Comparison of ENCODE assay signal across 8 cellular contexts in genomic region chr13:100673831-100674362, GRCh38. TPM values are rescaled to one million over a fixed set of nuclear protein-coding genes. Genes with fewer than 3 reads are reported as not detected.
DNase-seq lines count a peak whose midpoint lies in the region; ATAC-seq and TF ChIP-seq lines count a peak whose summit lies in the region.

No MANE protein-coding gene starts in this region.

- H3K27ac Mint-ChIP-seq in stimulated activated naive B cell treated with anti-CD40 and anti-IgM and Interleukin-4, amounts not matched to agents 10 μg/mL and 1 μg/mL and 100 μg/mL, for 72 hours: peak overlapping the region; percentile 92

- H3K27me3 Mint-ChIP-seq in stimulated activated naive B cell treated with anti-CD40 and anti-IgM and Interleukin-4, amounts not matched to agents 10 μg/mL and 1 μg/mL and 100 μg/mL, for 72 hours: peaks cover 6 to 13% of the 10 kb centered on the region in 2 donors

- H3K4me3 Mint-ChIP-seq in stimulated activated naive B cell treated with anti-CD40 and anti-IgM and Interleukin-4, amounts not matched to agents 10 μg/mL and 1 μg/mL and 100 μg/mL, for 72 hours: peak overlapping the region; percentile 92 to 94

- H3K4me1 Mint-ChIP-seq in stimulated activated naive B cell treated with anti-CD40 and anti-IgM and Interleukin-4, amounts not matched to agents 10 μg/mL and 1 μg/mL and 100 μg/mL, for 72 hours: peaks cover 17 to 24% of the 10 kb centered on the region in 2 donors

- ATAC-seq in GM18870 (IDR thresholded peaks at IDR 0.05; ENCODE audit: unreplicated experiment) (peak; percentile 50), HG03066 (IDR thresholded peaks at IDR 0.05; ENCODE audit: low read depth, unreplicated experiment) (peak; percentile 13)
- peak; percentile 22 to 33 for ATAC-seq in stimulated activated naive B cell treated with anti-CD40 and anti-IgM and Interleukin-4, amounts not matched to agents 10 μg/mL and 1 μg/mL and 100 μg/mL, for 72 hours (replicated peaks)

- peak overlapping the region; percentile 66 for H3K4me3 ChIP-seq in AG10803 (ENCODE audit: low read length)
- peak overlapping the region; percentile 76 for H3K4me3 ChIP-seq in epithelial cell of proximal tubule (ENCODE audit: low read depth, low read length)

- TF ChIP-seq CTCF in AG10803 (conservative IDR thresholded peaks at IDR 0.05; ENCODE audit: low read length) (no peak), epithelial cell of proximal tubule (conservative IDR thresholded peaks at IDR 0.05; ENCODE audit: low read depth, low read length) (no peak)

- no peaks in the 10 kb centered on the region for H3K9me3 Mint-ChIP-seq in stimulated activated naive B cell treated with anti-CD40 and anti-IgM and Interleukin-4, amounts not matched to agents 10 μg/mL and 1 μg/mL and 100 μg/mL, for 72 hours

- H3K36me3 Mint-ChIP-seq in stimulated activated naive B cell treated with anti-CD40 and anti-IgM and Interleukin-4, amounts not matched to agents 10 μg/mL and 1 μg/mL and 100 μg/mL, for 72 hours: peaks cover 2 to 3% of the 10 kb centered on the region in 2 donors

- peak; percentile 77 for DNase-seq in AG10803 (ENCODE audit: low read depth)
- DNase-seq in NCI-H345 treated with DMSO at 0.1 percent for 48 hours (lab: John Stamatoyannopoulos, UW; ENCODE audit: unreplicated experiment): peak; percentile 37
- peak; percentile 19 for DNase-seq in activated T-cell treated with anti-CD3 and anti-CD28 coated beads for 1 hour (ENCODE audit: low read depth)
- peak; percentile 69 for DNase-seq in epithelial cell of proximal tubule (ENCODE audit: low read depth)
- peak; percentile 36 for DNase-seq in mucosa of gallbladder (ENCODE audit: low spot score)
- DNase-seq in stimulated activated naive B cell treated with anti-CD40 and anti-IgM and Interleukin-4, amounts not matched to agents 10 μg/mL and 1 μg/mL and 100 μg/mL, for 72 hours: peak; percentile 27

RNA-seq across cellular contexts. Expression of gene TMTC4, which starts 0.7 kb away (rescaled TPM):
- total RNA-seq in epithelial cell of proximal tubule: 29.8 and 31.2 TPM in 2 replicates
- total RNA-seq in mucosa of gallbladder: 24.3 TPM

Comparison
In these comparisons a context has a peak if more than half of its experiments do, and no peak if none do; other contexts are left out.
1. Peak in every context shown above with its lines: DNase-seq, ATAC-seq and H3K4me3 ChIP-seq.
2. DNase-seq: peak in every context shown above with its lines; median percentile 77 in AG10803; 69 in epithelial cell of proximal tubule; 37 in NCI-H345 treated with DMSO at 0.1 percent for 48 hours; 36 in mucosa of gallbladder; 27 in stimulated activated naive B cell treated with anti-CD40 and anti-IgM and Interleukin-4, amounts not matched to agents 10 μg/mL and 1 μg/mL and 100 μg/mL, for 72 hours; 19 in activated T-cell treated with anti-CD3 and anti-CD28 coated beads for 1 hour.